8 cellular contexts compared by ENCODE assay signal in the genomic region with DNA sequence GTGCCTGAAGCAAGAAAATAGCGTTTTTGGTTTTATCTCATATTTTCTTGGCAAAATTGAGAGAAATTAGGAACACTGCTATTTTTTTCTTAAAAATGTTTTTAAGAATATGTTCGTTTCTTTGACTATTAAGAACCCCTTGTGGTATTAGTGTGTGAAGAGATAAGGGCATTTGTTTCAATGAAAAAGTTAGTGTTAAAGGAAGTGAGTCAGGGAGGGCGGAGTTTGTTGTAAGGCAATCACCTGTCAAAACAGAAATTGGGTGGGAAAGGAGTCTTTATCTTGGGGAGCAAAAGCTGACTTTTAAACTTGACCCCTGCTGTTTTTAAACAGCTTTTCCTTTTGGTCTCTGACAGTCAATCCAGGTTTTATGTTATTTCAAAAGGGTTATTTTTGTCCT. TPM values are rescaled to one million over a fixed set of nuclear protein-coding genes. Genes with fewer than 3 reads are reported as not detected.
DNase-seq lines count a peak whose midpoint lies in the region; ATAC-seq and TF ChIP-seq lines count a peak whose summit lies in the region.

No MANE protein-coding gene starts in this region.

- no peak overlapping the region for H2BK12ac ChIP-seq in mesenchymal stem cell (ENCODE audit: low read length in 2 of 2)

- peaks cover 16% of the 10 kb centered on the region for H4K20me1 ChIP-seq in MM.1S (ENCODE audit: insufficient read depth, low read length)

- H3K27me3 Mint-ChIP-seq in Calu3 (ENCODE audit: unreplicated experiment), result no peaks in the 10 kb centered on the region
- H3K27me3 Mint-ChIP-seq in activated naive CD8-positive, alpha-beta T cell treated with anti-CD3 and anti-CD28 coated beads, Interleukin-2, amount 50 U/mL, for 24 hours, result no peaks in the 10 kb centered on the region

- no peaks in the 10 kb centered on the region for H3K9me3 ChIP-seq in MM.1S (replicated peaks; ENCODE audit: insufficient read depth, low read length)
- no peaks in the 10 kb centered on the region for H3K9me3 ChIP-seq in mesenchymal stem cell (ENCODE audit: control insufficient read depth, low read length)
- H3K9me3 ChIP-seq in left lung, result no peaks in the 10 kb centered on the region

- no peak overlapping the region for H4K91ac ChIP-seq in mesenchymal stem cell (ENCODE audit: low read length)

- H3K4ac ChIP-seq in mesenchymal stem cell (ENCODE audit: low read depth in 1 of 2, low read length in 2 of 2), result no peak overlapping the region

- DNase-seq in Calu3 (peak; percentile 51), MM.1S (no peak), mesenchymal stem cell (no peak), DMS114 treated with DMSO at 0.1 percent for 48 hours (lab: John Stamatoyannopoulos, UW; ENCODE audit: unreplicated experiment) (no peak), COLO668 (lab: John Stamatoyannopoulos, UW; ENCODE audit: unreplicated experiment) (no peak), left lung (no peak)
- peak; percentile 22 for DNase-seq in activated naive CD8-positive, alpha-beta T cell treated with anti-CD3 and anti-CD28 coated beads, Interleukin-2, amount 50 U/mL, for 24 hours

- CTCF ChIA-PET in Calu3 (lab: Charles Lee), result interaction anchor here (0.5 to 1.6 kb wide), 5 partner anchors 63 to 274 kb away, joined by 3 to 8 read pairs (median 4); no protein-coding TSS in a partner anchor

- no peaks in the 10 kb centered on the region for H3K79me1 ChIP-seq in mesenchymal stem cell (replicated peaks; ENCODE audit: low read length, poor library complexity, severe bottlenecking)

- H3K4me2 ChIP-seq in MM.1S (ENCODE audit: low read depth, low read length) (peak overlapping the region; percentile 85; the same call in 1 of the 2 replicates), mesenchymal stem cell (ENCODE audit: low read length, poor library complexity, severe bottlenecking) (no peak overlapping the region)

- H3K4me3 ChIP-seq in MM.1S (ENCODE audit: low read length) (no peak overlapping the region), mesenchymal stem cell (ENCODE audit: insufficient read depth in 1 of 2, low read depth in 1 of 2, low read length in 2 of 2) (peak overlapping the region in 1 of 2 experiments; percentile 98), left lung (peak overlapping the region in 1 of 2 donors; percentile 87)

- H3K27ac ChIP-seq in MM.1S (ENCODE audit: low read length), result no peak overlapping the region
- H3K27ac ChIP-seq in mesenchymal stem cell (ENCODE audit: low read length, poor library complexity, severe bottlenecking), result no peak overlapping the region
- peak overlapping the region in 1 of 2 donors; percentile 21 for H3K27ac ChIP-seq in left lung

- BruUV-seq in Calu3 (replicated peaks; lab: Mats Ljungman, UMichigan), result no TSS peak

- H3K4me3 Mint-ChIP-seq in Calu3 (ENCODE audit: low read depth, unreplicated experiment), result peak overlapping the region; percentile 99
- H3K4me3 Mint-ChIP-seq in activated naive CD8-positive, alpha-beta T cell treated with anti-CD3 and anti-CD28 coated beads, Interleukin-2, amount 50 U/mL, for 24 hours, result peak overlapping the region; percentile 96

- H3K23ac ChIP-seq in mesenchymal stem cell (ENCODE audit: low read length in 2 of 2), result no peak overlapping the region

- no peaks in the 10 kb centered on the region for H3K9me2 ChIP-seq in MM.1S (replicated peaks; ENCODE audit: insufficient read depth, low read length)

- H3K27me3 ChIP-seq in MM.1S (replicated peaks; ENCODE audit: insufficient read depth, low read length), result no peaks in the 10 kb centered on the region
- no peaks in the 10 kb centered on the region for H3K27me3 ChIP-seq in mesenchymal stem cell (ENCODE audit: control insufficient read depth in 1 of 2, insufficient read depth in 1 of 2, low read length in 2 of 2)
- no peaks in the 10 kb centered on the region for H3K27me3 ChIP-seq in left lung

- H2BK5ac ChIP-seq in mesenchymal stem cell (ENCODE audit: low read depth, low read length, poor library complexity, severe bottlenecking), result no peak overlapping the region

- peak overlapping the region; percentile 97 for H3K27ac Mint-ChIP-seq in Calu3 (ENCODE audit: unreplicated experiment)
- peak overlapping the region; percentile 27 for H3K27ac Mint-ChIP-seq in activated naive CD8-positive, alpha-beta T cell treated with anti-CD3 and anti-CD28 coated beads, Interleukin-2, amount 50 U/mL, for 24 hours

- peaks cover 62% of the 10 kb centered on the region for H3K79me2 ChIP-seq in MM.1S (ENCODE audit: low read length)

- H3K9me3 Mint-ChIP-seq in Calu3 (ENCODE audit: low read depth, unreplicated experiment), result no peaks in the 10 kb centered on the region
- H3K9me3 Mint-ChIP-seq in activated naive CD8-positive, alpha-beta T cell treated with anti-CD3 and anti-CD28 coated beads, Interleukin-2, amount 50 U/mL, for 24 hours, result no peaks in the 10 kb centered on the region

- no peak for TF ChIP-seq CTCF in Calu3 (IDR thresholded peaks at IDR 0.05; ENCODE audit: unreplicated experiment)
- no peak for TF ChIP-seq CTCF in MM.1S (IDR thresholded peaks at IDR 0.05; ENCODE audit: low read length)
- no peak for TF ChIP-seq CTCF in left lung (IDR thresholded peaks at IDR 0.05)

- intact Hi-C loops in Calu3 (cut with micrococcal nuclease; ENCODE audit: unreplicated experiment) (loop anchor here (1.0 to 2.0 kb wide), 2 partner anchors 123 to 429 kb away; no protein-coding TSS in a partner anchor), left lung (cut with DNase I) (loop anchor here in 1 of 2 donors (10.0 kb wide), 2 partner anchors 121 to 129 kb away; no protein-coding TSS in a partner anchor)

- no peak overlapping the region for H3K18ac ChIP-seq in mesenchymal stem cell (ENCODE audit: low read depth in 1 of 2, low read length in 2 of 2)

- H3K14ac ChIP-seq in mesenchymal stem cell (ENCODE audit: low read length in 2 of 2), result no peak overlapping the region

- H3K4me1 Mint-ChIP-seq in Calu3 (ENCODE audit: low read depth, unreplicated experiment), result peaks cover 36% of the 10 kb centered on the region
- H3K4me1 Mint-ChIP-seq in activated naive CD8-positive, alpha-beta T cell treated with anti-CD3 and anti-CD28 coated beads, Interleukin-2, amount 50 U/mL, for 24 hours, result peaks cover 51% of the 10 kb centered on the region

- peaks cover 6% of the 10 kb centered on the region for H3F3A ChIP-seq in MM.1S (ENCODE audit: insufficient read depth, low read length)

- ATAC-seq in activated naive CD8-positive, alpha-beta T cell treated with anti-CD3 and anti-CD28 coated beads, Interleukin-2, amount 50 U/mL, for 24 hours, result no peak
- ATAC-seq in GM19397 (IDR thresholded peaks at IDR 0.05; ENCODE audit: unreplicated experiment) (no peak), left lung (no peak)

- H3K9ac ChIP-seq in MM.1S (ENCODE audit: low read length) (no peak overlapping the region), mesenchymal stem cell (ENCODE audit: low read length) (peak overlapping the region; percentile 99)

- no peaks in the 10 kb centered on the region for H3K36me3 ChIP-seq in MM.1S (replicated peaks; ENCODE audit: insufficient read depth, low read length)
- H3K36me3 ChIP-seq in mesenchymal stem cell (ENCODE audit: control insufficient read depth in 1 of 2, insufficient read depth in 2 of 2, low read depth in 1 of 2, low read length in 2 of 2), result peaks cover 0 to 43% of the 10 kb centered on the region in 2 experiments
- peaks cover 0 to 5% of the 10 kb centered on the region in 2 donors for H3K36me3 ChIP-seq in left lung

- H3K36me3 Mint-ChIP-seq in Calu3 (ENCODE audit: insufficient read depth, unreplicated experiment), result peaks cover 94% of the 10 kb centered on the region
- H3K36me3 Mint-ChIP-seq in activated naive CD8-positive, alpha-beta T cell treated with anti-CD3 and anti-CD28 coated beads, Interleukin-2, amount 50 U/mL, for 24 hours (ENCODE audit: low read depth), result peaks cover 15% of the 10 kb centered on the region

- no peak overlapping the region for H4K8ac ChIP-seq in mesenchymal stem cell (ENCODE audit: low read length)

- peaks cover 21% of the 10 kb centered on the region for H3K4me1 ChIP-seq in MM.1S (ENCODE audit: low read length)
- H3K4me1 ChIP-seq in mesenchymal stem cell (ENCODE audit: control insufficient read depth, insufficient read depth, low read depth, low read length), result no peaks in the 10 kb centered on the region
- peaks cover 22 to 53% of the 10 kb centered on the region in 2 donors for H3K4me1 ChIP-seq in left lung

- H2AFZ ChIP-seq in MM.1S (ENCODE audit: low read length) (no peak overlapping the region), mesenchymal stem cell (ENCODE audit: low read depth, low read length) (no peak overlapping the region)

- no peak overlapping the region for H2AK5ac ChIP-seq in mesenchymal stem cell (ENCODE audit: low read length, severe bottlenecking)

- WGBS in mesenchymal stem cell, result 52% methylated on average over 3 of the region's 3 CpGs

- H2BK15ac ChIP-seq in mesenchymal stem cell (ENCODE audit: low read depth, poor library complexity, severe bottlenecking), result no peak overlapping the region

- H2BK120ac ChIP-seq in mesenchymal stem cell (ENCODE audit: low read depth, low read length), result no peak overlapping the region

RNA-seq across cellular contexts. Expression of a gene that starts 4.2 kb away (rescaled TPM):
- 65.7 and 84.7 TPM in 2 replicates for total RNA-seq in Calu3 (2022)
- 9.5 TPM for polyA plus RNA-seq in mesenchymal stem cell (2013, experiment 1 of 2)
- polyA plus RNA-seq in mesenchymal stem cell (2013, experiment 2 of 2), result 10.1 TPM
- 10 to 100 TPM; 22.7 to 31.8 TPM for total RNA-seq in left lung

Comparison
In these comparisons a context has a peak if more than half of its experiments do, and no peak if none do; other contexts are left out.
1. DNase-seq: peak in Calu3 (single experiment) and activated naive CD8-positive, alpha-beta T cell treated with anti-CD3 and anti-CD28 coated beads, Interleukin-2, amount 50 U/mL, for 24 hours (single experiment); none in MM.1S (single experiment), mesenchymal stem cell (single experiment), DMS114 treated with DMSO at 0.1 percent for 48 hours (single experiment), COLO668 (single experiment) and left lung (0 of 2).